Comparison of ENCODE assay signal across 1 cellular context in genomic region chr6:42093582-42094329, GRCh38.
TF ChIP-seq lines count a peak whose summit lies in the region.

No MANE protein-coding gene starts in this region.

TF ChIP-seq in GM23338, 12 proteins besides CTCF, POLR2A, EP300 and RAD21:
- TF ChIP-seq JUNB (IDR thresholded peaks at IDR 0.05; ENCODE audit: unreplicated experiment) (no peak), CREB1 (CRISPR knock-in tag; IDR thresholded peaks at IDR 0.05; ENCODE audit: low read depth) (no peak), POLR2AphosphoS5 (IDR thresholded peaks at IDR 0.05; ENCODE audit: low read depth) (no peak), REST (IDR thresholded peaks at IDR 0.05; ENCODE audit: unreplicated experiment) (no peak), EZH2 (IDR thresholded peaks at IDR 0.05; ENCODE audit: low read depth, unreplicated experiment) (no peak), ZNF331 (CRISPR knock-in tag; IDR thresholded peaks at IDR 0.05; ENCODE audit: low read depth) (no peak), NANOG (IDR thresholded peaks at IDR 0.05; ENCODE audit: borderline replicate concordance) (no peak), ETS1 (IDR thresholded peaks at IDR 0.05) (no peak), ZNF114 (CRISPR knock-in tag; IDR thresholded peaks at IDR 0.05) (no peak), ZNF462 (CRISPR knock-in tag; IDR thresholded peaks at IDR 0.05) (no peak), EZH2phosphoT487 (IDR thresholded peaks at IDR 0.05; ENCODE audit: unreplicated experiment) (no peak), STAT1 (IDR thresholded peaks at IDR 0.05; ENCODE audit: unreplicated experiment) (no peak)
